In genomic region chr5:111107371-111107770, GRCh38 we compare ENCODE assay signal across 26 cellular contexts. TPM values are rescaled to one million over a fixed set of nuclear protein-coding genes. Genes with fewer than 3 reads are reported as not detected.
"Had no signal": no experiment of that assay in that cellular context is flagged by ENCODE, and none has a peak within 500 bp of the region (broad histone marks: within the 10 kb centered on the region; RNA-seq: fewer than 3 reads in every experiment).

No MANE protein-coding gene starts in this region.

- ATAC-seq: mucosa of descending colon; naive thymus-derived CD4-positive, alpha-beta T cell; natural killer cell treated with Interleukin-12 subunit alpha and Interleukin-12 subunit beta and Interleukin-15 and Interleukin-18, amount 100 ng/mL, for 72 hours; right cardiac atrium; sciatic nerve; stimulated activated naive B cell treated with anti-CD40 and anti-IgM and Interleukin-4, amounts not matched to agents 10 μg/mL and 1 μg/mL and 100 μg/mL, for 72 hours; stimulated activated naive CD8-positive, alpha-beta T cell treated with anti-CD3 and anti-CD28 coated beads, Interleukin-15, Interleukin-2, amounts not matched to agents 100 U/mL and 50 U/mL, for 24 hours; upper lobe of right lung had no signal

- H3K27ac Mint-ChIP-seq: natural killer cell treated with Interleukin-12 subunit alpha and Interleukin-12 subunit beta and Interleukin-15 and Interleukin-18, amount 100 ng/mL, for 72 hours; stimulated activated naive B cell treated with anti-CD40 and anti-IgM and Interleukin-4, amounts not matched to agents 10 μg/mL and 1 μg/mL and 100 μg/mL, for 72 hours had no signal

- H3K4me1 ChIP-seq: left ventricle myocardium inferior, prostate gland, testis, thyroid gland, upper lobe of right lung had no signal

- H3K4me3 Mint-ChIP-seq: naive thymus-derived CD4-positive, alpha-beta T cell; natural killer cell treated with Interleukin-12 subunit alpha and Interleukin-12 subunit beta and Interleukin-15 and Interleukin-18, amount 100 ng/mL, for 72 hours; stimulated activated naive B cell treated with anti-CD40 and anti-IgM and Interleukin-4, amounts not matched to agents 10 μg/mL and 1 μg/mL and 100 μg/mL, for 72 hours had no signal

- H3K27me3 ChIP-seq: hepatocyte, ovary, stomach, testis, thyroid gland, upper lobe of right lung had no signal

- H3K27me3 Mint-ChIP-seq: naive thymus-derived CD4-positive, alpha-beta T cell; natural killer cell treated with Interleukin-12 subunit alpha and Interleukin-12 subunit beta and Interleukin-15 and Interleukin-18, amount 100 ng/mL, for 72 hours; stimulated activated naive B cell treated with anti-CD40 and anti-IgM and Interleukin-4, amounts not matched to agents 10 μg/mL and 1 μg/mL and 100 μg/mL, for 72 hours had no signal

- H3K79me2 ChIP-seq: hepatocyte had no signal

- H3K36me3 ChIP-seq: ovary, prostate gland had no signal

- H2AFZ ChIP-seq: hepatocyte had no signal

- H3K9me3 Mint-ChIP-seq: naive thymus-derived CD4-positive, alpha-beta T cell; natural killer cell treated with Interleukin-12 subunit alpha and Interleukin-12 subunit beta and Interleukin-15 and Interleukin-18, amount 100 ng/mL, for 72 hours; stimulated activated naive B cell treated with anti-CD40 and anti-IgM and Interleukin-4, amounts not matched to agents 10 μg/mL and 1 μg/mL and 100 μg/mL, for 72 hours had no signal

- H3K9me3 ChIP-seq: left ventricle myocardium inferior, mucosa of descending colon, ovary, prostate gland, stomach, testis, thyroid gland, upper lobe of right lung had no signal

- H3K4me3 ChIP-seq: hepatocyte, left ventricle myocardium inferior, lung, mucosa of descending colon, ovary, prostate gland, skin epidermis, stomach, testis, thyroid gland, upper lobe of right lung had no signal

- H3K4me2 ChIP-seq: hepatocyte had no signal

- H3K27ac ChIP-seq: hepatocyte, left ventricle myocardium inferior, ovary, prostate gland, skin epidermis, stomach, testis, thyroid gland, upper lobe of right lung had no signal

- DNase-seq: islet precursor cell; left ventricle myocardium inferior; midbrain; mucosa of descending colon; naive thymus-derived CD4-positive, alpha-beta T cell; ovary; posterior cingulate gyrus; retina; right cardiac atrium; stimulated activated CD4-positive, alpha-beta T cell treated with anti-CD3 and anti-CD28 coated beads, Interleukin-12 subunit alpha, Interleukin-12 subunit beta, amount 100 ng/mL, for 4 hours; stimulated activated CD4-positive, alpha-beta T cell treated with anti-CD3 and anti-CD28 coated beads, Interleukin-15, amount 100 ng/mL, for 24 hours; stimulated activated CD4-positive, alpha-beta T cell treated with anti-CD3 and anti-CD28 coated beads, Interleukin-2, amount 100 ng/mL, for 24 hours; stimulated activated CD4-positive, alpha-beta T cell treated with anti-CD3 and anti-CD28 coated beads, Interleukin-4, amount 100 ng/mL, for 1 hour; stimulated activated naive B cell treated with anti-CD40 and anti-IgM and Interleukin-4, amounts not matched to agents 10 μg/mL and 1 μg/mL and 100 μg/mL, for 72 hours; stimulated activated naive CD8-positive, alpha-beta T cell treated with anti-CD3 and anti-CD28 coated beads, Interleukin-15, Interleukin-2, amounts not matched to agents 100 U/mL and 50 U/mL, for 24 hours; stomach; testis; thyroid gland; upper lobe of right lung had no signal

- H3K4me1 Mint-ChIP-seq: stimulated activated naive B cell treated with anti-CD40 and anti-IgM and Interleukin-4, amounts not matched to agents 10 μg/mL and 1 μg/mL and 100 μg/mL, for 72 hours had no signal

RNA-seq across cellular contexts. Expression of gene TSLP, which starts 35.9 kb away (rescaled TPM):
- total RNA-seq: natural killer cell treated with Interleukin-12 subunit alpha and Interleukin-12 subunit beta and Interleukin-15 and Interleukin-18, amount 100 ng/mL, for 72 hours had no signal
- polyA plus RNA-seq: naive thymus-derived CD4-positive, alpha-beta T cell; neural cell had no signal
